Comparison of ENCODE assay signal across 38 cellular contexts in genomic region chr19:51715850-51716249, GRCh38. TPM values are rescaled to one million over a fixed set of nuclear protein-coding genes. Genes with fewer than 3 reads are reported as not detected.
"Had no signal": no experiment of that assay in that cellular context is flagged by ENCODE, and none has a peak within 500 bp of the region (broad histone marks: within the 10 kb centered on the region; RNA-seq: fewer than 3 reads in every experiment).

No MANE protein-coding gene starts in this region.

- H3K4me3 ChIP-seq: MG63 had no signal

- DNase-seq: Karpas-422, Kasumi-1, MG63, MM.1S, MV-4-11, NCI-H1048, NCI-H1092, NCI-H1092 treated with DMSO at 0.1 percent for 48 hours, NCI-H1105, NCI-H1105 treated with DMSO at 0.1 percent for 48 hours, NCI-H1417, NCI-H1417 treated with DMSO at 0.1 percent for 48 hours, NCI-H1436, NCI-H1436 treated with DMSO at 0.1 percent for 48 hours, NCI-H146, NCI-H1694, NCI-H1694 treated with DMSO at 0.1 percent for 48 hours, NCI-H187, NCI-H187 treated with DMSO at 0.1 percent for 48 hours, NCI-H1930, NCI-H2029, NCI-H2029 treated with DMSO at 0.1 percent for 48 hours, NCI-H2081, NCI-H2081 treated with DMSO at 0.1 percent for 48 hours, NCI-H2107, NCI-H2171, NCI-H2171 treated with DMSO at 0.1 percent for 48 hours, NCI-H2227 treated with DMSO at 0.1 percent for 48 hours, NCI-H345, NCI-H446, NCI-H446 treated with DMSO at 0.1 percent for 48 hours, NCI-H510A, NCI-H510A treated with DMSO at 0.1 percent for 48 hours, NCI-H524, NCI-H524 treated with DMSO at 0.1 percent for 48 hours had no signal

- H3K9me3 ChIP-seq: MG63 had no signal

- H3K36me3 ChIP-seq: MG63 had no signal

RNA-seq across cellular contexts. Expression of gene HAS1, which starts 7.9 kb away (rescaled TPM):
- total RNA-seq: M059J, NCI-H460 had no signal

RNA-seq across cellular contexts. Expression of gene FPR1, which starts 35.8 kb away (rescaled TPM):
- total RNA-seq: NCI-H460 had no signal

RNA-seq across cellular contexts. Expression of gene FPR2, which starts 45.1 kb away (rescaled TPM):
- total RNA-seq: M059J, MCF 10A, NCI-H460 had no signal
